Comparison of ENCODE assay signal across 1 cellular context in the genomic region with DNA sequence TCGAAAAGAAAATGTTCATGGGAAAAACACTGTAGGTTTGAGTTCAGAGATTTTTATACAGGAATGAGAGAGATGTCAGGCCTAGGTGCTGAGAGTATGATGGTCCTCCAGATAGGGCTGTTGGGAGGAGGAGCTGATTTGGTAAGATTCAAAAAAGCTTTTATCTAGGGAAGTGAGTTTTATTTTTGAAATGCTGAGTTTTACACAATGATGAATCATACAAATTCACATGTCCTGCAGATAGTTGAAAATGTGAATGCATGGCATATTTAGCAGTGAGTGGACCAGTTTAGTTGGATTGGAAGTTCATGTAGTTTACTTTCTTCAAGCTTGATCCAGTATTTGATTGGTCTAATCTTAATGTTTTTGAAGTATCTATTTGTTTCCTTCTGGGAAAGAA.
TF ChIP-seq lines count a peak whose summit lies in the region.

No MANE protein-coding gene starts in this region.

TF ChIP-seq in SK-N-SH, 30 proteins besides CTCF, POLR2A, EP300 and RAD21 (continued from another document):
- TF ChIP-seq, protein P1, sequence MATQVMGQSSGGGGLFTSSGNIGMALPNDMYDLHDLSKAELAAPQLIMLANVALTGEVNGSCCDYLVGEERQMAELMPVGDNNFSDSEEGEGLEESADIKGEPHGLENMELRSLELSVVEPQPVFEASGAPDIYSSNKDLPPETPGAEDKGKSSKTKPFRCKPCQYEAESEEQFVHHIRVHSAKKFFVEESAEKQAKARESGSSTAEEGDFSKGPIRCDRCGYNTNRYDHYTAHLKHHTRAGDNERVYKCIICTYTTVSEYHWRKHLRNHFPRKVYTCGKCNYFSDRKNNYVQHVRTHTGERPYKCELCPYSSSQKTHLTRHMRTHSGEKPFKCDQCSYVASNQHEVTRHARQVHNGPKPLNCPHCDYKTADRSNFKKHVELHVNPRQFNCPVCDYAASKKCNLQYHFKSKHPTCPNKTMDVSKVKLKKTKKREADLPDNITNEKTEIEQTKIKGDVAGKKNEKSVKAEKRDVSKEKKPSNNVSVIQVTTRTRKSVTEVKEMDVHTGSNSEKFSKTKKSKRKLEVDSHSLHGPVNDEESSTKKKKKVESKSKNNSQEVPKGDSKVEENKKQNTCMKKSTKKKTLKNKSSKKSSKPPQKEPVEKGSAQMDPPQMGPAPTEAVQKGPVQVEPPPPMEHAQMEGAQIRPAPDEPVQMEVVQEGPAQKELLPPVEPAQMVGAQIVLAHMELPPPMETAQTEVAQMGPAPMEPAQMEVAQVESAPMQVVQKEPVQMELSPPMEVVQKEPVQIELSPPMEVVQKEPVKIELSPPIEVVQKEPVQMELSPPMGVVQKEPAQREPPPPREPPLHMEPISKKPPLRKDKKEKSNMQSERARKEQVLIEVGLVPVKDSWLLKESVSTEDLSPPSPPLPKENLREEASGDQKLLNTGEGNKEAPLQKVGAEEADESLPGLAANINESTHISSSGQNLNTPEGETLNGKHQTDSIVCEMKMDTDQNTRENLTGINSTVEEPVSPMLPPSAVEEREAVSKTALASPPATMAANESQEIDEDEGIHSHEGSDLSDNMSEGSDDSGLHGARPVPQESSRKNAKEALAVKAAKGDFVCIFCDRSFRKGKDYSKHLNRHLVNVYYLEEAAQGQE (IDR thresholded peaks at IDR 0.05; ENCODE audit: low read depth, low read length) = no peak
- TF ChIP-seq GABPA (IDR thresholded peaks at IDR 0.05; ENCODE audit: low read depth) (no peak), FOXJ3 (CRISPR knock-in tag; IDR thresholded peaks at IDR 0.05) (no peak), NRF1 (IDR thresholded peaks at IDR 0.05; ENCODE audit: low read depth, low read length) (no peak), NFIC (IDR thresholded peaks at IDR 0.05; ENCODE audit: borderline replicate concordance) (no peak), EZH2phosphoT487 (IDR thresholded peaks at IDR 0.05; ENCODE audit: borderline replicate concordance, low read depth) (no peak), YY1 (IDR thresholded peaks at IDR 0.05; ENCODE audit: low read depth) (no peak), RCOR1 (IDR thresholded peaks at IDR 0.05; ENCODE audit: low read length) (no peak), TCF12 (IDR thresholded peaks at IDR 0.05) (peak; percentile 43)
- TF ChIP-seq, protein P2, sequence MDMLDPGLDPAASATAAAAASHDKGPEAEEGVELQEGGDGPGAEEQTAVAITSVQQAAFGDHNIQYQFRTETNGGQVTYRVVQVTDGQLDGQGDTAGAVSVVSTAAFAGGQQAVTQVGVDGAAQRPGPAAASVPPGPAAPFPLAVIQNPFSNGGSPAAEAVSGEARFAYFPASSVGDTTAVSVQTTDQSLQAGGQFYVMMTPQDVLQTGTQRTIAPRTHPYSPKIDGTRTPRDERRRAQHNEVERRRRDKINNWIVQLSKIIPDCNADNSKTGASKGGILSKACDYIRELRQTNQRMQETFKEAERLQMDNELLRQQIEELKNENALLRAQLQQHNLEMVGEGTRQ (IDR thresholded peaks at IDR 0.05; ENCODE audit: borderline replicate concordance, low read depth, low read length) = no peak
- TF ChIP-seq, protein P3, sequence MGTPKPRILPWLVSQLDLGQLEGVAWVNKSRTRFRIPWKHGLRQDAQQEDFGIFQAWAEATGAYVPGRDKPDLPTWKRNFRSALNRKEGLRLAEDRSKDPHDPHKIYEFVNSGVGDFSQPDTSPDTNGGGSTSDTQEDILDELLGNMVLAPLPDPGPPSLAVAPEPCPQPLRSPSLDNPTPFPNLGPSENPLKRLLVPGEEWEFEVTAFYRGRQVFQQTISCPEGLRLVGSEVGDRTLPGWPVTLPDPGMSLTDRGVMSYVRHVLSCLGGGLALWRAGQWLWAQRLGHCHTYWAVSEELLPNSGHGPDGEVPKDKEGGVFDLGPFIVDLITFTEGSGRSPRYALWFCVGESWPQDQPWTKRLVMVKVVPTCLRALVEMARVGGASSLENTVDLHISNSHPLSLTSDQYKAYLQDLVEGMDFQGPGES (IDR thresholded peaks at IDR 0.05; ENCODE audit: low read depth, low read length) = no peak
- TF ChIP-seq, protein P4, sequence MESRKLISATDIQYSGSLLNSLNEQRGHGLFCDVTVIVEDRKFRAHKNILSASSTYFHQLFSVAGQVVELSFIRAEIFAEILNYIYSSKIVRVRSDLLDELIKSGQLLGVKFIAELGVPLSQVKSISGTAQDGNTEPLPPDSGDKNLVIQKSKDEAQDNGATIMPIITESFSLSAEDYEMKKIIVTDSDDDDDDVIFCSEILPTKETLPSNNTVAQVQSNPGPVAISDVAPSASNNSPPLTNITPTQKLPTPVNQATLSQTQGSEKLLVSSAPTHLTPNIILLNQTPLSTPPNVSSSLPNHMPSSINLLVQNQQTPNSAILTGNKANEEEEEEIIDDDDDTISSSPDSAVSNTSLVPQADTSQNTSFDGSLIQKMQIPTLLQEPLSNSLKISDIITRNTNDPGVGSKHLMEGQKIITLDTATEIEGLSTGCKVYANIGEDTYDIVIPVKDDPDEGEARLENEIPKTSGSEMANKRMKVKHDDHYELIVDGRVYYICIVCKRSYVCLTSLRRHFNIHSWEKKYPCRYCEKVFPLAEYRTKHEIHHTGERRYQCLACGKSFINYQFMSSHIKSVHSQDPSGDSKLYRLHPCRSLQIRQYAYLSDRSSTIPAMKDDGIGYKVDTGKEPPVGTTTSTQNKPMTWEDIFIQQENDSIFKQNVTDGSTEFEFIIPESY (IDR thresholded peaks at IDR 0.05; ENCODE audit: borderline replicate concordance, low read depth) = no peak
- TF ChIP-seq, protein P5, sequence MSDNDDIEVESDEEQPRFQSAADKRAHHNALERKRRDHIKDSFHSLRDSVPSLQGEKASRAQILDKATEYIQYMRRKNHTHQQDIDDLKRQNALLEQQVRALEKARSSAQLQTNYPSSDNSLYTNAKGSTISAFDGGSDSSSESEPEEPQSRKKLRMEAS (IDR thresholded peaks at IDR 0.05; ENCODE audit: low read depth) = peak; percentile 62; the same call in 1 of the 2 replicates
